ENCODE assay signal across 1 cellular context in the genomic region with DNA sequence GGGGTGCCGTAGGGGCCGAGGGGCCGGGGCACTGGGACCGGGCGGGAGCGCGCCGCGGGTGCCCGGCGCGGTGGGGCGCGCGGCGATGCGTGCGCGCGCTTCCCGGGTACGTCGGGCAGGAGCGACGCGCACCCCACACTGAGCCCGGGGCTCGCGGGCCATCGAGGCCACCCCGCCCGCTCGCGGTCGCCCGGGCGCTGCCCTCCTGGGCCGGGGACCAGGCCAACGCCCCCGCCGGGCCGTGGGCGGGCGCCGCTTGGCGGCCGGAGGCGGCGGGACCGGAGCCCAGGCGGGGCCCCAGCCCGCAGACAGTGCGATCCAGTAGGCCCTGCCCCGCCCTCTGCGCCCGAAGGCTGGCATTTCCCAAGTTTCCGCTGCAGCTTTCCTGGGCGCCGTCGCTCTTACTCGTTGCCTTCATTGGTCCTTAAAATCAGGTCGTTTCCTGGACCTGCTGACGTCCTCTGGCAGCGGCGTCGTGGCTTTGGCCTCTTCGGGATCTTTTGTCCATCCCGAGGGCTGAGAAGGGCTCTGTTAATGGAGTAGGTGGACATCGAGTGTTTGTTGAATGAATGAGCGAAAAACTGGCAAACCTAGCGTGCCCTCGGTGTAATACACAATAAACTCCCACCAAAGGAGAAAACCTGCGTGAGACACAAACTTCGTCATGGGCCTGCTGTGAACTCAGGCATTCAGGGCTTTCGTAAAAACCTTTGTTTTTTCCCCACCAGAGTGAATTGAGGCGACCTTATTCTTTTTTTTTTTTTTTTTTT.
TF ChIP-seq lines count a peak whose summit lies in the region.

No MANE protein-coding gene starts in this region.

TF ChIP-seq in HepG2, 621 proteins besides CTCF, POLR2A, EP300 and RAD21 (continued from another document and continues in another):
- TF ChIP-seq, protein P1, sequence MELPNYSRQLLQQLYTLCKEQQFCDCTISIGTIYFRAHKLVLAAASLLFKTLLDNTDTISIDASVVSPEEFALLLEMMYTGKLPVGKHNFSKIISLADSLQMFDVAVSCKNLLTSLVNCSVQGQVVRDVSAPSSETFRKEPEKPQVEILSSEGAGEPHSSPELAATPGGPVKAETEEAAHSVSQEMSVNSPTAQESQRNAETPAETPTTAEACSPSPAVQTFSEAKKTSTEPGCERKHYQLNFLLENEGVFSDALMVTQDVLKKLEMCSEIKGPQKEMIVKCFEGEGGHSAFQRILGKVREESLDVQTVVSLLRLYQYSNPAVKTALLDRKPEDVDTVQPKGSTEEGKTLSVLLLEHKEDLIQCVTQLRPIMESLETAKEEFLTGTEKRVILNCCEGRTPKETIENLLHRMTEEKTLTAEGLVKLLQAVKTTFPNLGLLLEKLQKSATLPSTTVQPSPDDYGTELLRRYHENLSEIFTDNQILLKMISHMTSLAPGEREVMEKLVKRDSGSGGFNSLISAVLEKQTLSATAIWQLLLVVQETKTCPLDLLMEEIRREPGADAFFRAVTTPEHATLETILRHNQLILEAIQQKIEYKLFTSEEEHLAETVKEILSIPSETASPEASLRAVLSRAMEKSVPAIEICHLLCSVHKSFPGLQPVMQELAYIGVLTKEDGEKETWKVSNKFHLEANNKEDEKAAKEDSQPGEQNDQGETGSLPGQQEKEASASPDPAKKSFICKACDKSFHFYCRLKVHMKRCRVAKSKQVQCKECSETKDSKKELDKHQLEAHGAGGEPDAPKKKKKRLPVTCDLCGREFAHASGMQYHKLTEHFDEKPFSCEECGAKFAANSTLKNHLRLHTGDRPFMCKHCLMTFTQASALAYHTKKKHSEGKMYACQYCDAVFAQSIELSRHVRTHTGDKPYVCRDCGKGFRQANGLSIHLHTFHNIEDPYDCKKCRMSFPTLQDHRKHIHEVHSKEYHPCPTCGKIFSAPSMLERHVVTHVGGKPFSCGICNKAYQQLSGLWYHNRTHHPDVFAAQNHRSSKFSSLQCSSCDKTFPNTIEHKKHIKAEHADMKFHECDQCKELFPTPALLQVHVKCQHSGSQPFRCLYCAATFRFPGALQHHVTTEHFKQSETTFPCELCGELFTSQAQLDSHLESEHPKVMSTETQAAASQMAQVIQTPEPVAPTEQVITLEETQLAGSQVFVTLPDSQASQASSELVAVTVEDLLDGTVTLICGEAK (IDR thresholded peaks at IDR 0.05): no peak
- TF ChIP-seq, protein P1 (CRISPR knock-in tag; IDR thresholded peaks at IDR 0.05): no peak
- TF ChIP-seq, protein P2, sequence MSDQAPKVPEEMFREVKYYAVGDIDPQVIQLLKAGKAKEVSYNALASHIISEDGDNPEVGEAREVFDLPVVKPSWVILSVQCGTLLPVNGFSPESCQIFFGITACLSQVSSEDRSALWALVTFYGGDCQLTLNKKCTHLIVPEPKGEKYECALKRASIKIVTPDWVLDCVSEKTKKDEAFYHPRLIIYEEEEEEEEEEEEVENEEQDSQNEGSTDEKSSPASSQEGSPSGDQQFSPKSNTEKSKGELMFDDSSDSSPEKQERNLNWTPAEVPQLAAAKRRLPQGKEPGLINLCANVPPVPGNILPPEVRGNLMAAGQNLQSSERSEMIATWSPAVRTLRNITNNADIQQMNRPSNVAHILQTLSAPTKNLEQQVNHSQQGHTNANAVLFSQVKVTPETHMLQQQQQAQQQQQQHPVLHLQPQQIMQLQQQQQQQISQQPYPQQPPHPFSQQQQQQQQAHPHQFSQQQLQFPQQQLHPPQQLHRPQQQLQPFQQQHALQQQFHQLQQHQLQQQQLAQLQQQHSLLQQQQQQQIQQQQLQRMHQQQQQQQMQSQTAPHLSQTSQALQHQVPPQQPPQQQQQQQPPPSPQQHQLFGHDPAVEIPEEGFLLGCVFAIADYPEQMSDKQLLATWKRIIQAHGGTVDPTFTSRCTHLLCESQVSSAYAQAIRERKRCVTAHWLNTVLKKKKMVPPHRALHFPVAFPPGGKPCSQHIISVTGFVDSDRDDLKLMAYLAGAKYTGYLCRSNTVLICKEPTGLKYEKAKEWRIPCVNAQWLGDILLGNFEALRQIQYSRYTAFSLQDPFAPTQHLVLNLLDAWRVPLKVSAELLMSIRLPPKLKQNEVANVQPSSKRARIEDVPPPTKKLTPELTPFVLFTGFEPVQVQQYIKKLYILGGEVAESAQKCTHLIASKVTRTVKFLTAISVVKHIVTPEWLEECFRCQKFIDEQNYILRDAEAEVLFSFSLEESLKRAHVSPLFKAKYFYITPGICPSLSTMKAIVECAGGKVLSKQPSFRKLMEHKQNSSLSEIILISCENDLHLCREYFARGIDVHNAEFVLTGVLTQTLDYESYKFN (CRISPR knock-in tag; conservative IDR thresholded peaks at IDR 0.05): no peak
- no peak for TF ChIP-seq HOXA5 (CRISPR knock-in tag; IDR thresholded peaks at IDR 0.05)
- TF ChIP-seq, protein P3, sequence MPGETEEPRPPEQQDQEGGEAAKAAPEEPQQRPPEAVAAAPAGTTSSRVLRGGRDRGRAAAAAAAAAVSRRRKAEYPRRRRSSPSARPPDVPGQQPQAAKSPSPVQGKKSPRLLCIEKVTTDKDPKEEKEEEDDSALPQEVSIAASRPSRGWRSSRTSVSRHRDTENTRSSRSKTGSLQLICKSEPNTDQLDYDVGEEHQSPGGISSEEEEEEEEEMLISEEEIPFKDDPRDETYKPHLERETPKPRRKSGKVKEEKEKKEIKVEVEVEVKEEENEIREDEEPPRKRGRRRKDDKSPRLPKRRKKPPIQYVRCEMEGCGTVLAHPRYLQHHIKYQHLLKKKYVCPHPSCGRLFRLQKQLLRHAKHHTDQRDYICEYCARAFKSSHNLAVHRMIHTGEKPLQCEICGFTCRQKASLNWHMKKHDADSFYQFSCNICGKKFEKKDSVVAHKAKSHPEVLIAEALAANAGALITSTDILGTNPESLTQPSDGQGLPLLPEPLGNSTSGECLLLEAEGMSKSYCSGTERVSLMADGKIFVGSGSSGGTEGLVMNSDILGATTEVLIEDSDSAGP (CRISPR knock-in tag; IDR thresholded peaks at IDR 0.05; ENCODE audit: borderline replicate concordance): no peak
- TF ChIP-seq HIVEP1 (CRISPR knock-in tag; IDR thresholded peaks at IDR 0.05): no peak
- no peak for TF ChIP-seq ZNF772 (CRISPR knock-in tag; IDR thresholded peaks at IDR 0.05)
- TF ChIP-seq TOE1 (CRISPR knock-in tag; IDR thresholded peaks at IDR 0.05): no peak
- no peak for TF ChIP-seq SP5 (CRISPR knock-in tag; IDR thresholded peaks at IDR 0.05; ENCODE audit: borderline replicate concordance, low read depth)
- TF ChIP-seq, protein P4, sequence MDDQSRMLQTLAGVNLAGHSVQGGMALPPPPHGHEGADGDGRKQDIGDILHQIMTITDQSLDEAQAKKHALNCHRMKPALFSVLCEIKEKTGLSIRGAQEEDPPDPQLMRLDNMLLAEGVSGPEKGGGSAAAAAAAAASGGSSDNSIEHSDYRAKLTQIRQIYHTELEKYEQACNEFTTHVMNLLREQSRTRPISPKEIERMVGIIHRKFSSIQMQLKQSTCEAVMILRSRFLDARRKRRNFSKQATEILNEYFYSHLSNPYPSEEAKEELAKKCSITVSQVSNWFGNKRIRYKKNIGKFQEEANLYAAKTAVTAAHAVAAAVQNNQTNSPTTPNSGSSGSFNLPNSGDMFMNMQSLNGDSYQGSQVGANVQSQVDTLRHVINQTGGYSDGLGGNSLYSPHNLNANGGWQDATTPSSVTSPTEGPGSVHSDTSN (CRISPR knock-in tag; IDR thresholded peaks at IDR 0.05; ENCODE audit: borderline replicate concordance): no peak
- TF ChIP-seq, protein P5, sequence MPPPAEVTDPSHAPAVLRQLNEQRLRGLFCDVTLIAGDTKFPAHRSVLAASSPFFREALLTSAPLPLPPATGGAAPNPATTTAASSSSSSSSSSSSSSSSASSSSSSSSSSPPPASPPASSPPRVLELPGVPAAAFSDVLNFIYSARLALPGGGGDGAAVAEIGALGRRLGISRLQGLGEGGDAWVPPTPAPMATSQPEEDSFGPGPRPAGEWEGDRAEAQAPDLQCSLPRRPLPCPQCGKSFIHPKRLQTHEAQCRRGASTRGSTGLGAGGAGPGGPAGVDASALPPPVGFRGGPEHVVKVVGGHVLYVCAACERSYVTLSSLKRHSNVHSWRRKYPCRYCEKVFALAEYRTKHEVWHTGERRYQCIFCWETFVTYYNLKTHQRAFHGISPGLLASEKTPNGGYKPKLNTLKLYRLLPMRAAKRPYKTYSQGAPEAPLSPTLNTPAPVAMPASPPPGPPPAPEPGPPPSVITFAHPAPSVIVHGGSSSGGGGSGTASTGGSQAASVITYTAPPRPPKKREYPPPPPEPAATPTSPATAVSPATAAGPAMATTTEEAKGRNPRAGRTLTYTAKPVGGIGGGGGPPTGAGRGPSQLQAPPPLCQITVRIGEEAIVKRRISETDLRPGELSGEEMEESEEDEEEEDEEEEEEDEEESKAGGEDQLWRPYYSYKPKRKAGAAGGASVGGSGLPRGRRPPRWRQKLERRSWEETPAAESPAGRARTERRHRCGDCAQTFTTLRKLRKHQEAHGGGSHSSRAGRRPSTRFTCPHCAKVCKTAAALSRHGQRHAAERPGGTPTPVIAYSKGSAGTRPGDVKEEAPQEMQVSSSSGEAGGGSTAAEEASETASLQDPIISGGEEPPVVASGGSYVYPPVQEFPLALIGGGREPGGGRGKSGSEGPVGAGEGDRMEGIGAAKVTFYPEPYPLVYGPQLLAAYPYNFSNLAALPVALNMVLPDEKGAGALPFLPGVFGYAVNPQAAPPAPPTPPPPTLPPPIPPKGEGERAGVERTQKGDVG (CRISPR knock-in tag; IDR thresholded peaks at IDR 0.05; ENCODE audit: borderline replicate concordance): no peak
- TF ChIP-seq, protein P6, sequence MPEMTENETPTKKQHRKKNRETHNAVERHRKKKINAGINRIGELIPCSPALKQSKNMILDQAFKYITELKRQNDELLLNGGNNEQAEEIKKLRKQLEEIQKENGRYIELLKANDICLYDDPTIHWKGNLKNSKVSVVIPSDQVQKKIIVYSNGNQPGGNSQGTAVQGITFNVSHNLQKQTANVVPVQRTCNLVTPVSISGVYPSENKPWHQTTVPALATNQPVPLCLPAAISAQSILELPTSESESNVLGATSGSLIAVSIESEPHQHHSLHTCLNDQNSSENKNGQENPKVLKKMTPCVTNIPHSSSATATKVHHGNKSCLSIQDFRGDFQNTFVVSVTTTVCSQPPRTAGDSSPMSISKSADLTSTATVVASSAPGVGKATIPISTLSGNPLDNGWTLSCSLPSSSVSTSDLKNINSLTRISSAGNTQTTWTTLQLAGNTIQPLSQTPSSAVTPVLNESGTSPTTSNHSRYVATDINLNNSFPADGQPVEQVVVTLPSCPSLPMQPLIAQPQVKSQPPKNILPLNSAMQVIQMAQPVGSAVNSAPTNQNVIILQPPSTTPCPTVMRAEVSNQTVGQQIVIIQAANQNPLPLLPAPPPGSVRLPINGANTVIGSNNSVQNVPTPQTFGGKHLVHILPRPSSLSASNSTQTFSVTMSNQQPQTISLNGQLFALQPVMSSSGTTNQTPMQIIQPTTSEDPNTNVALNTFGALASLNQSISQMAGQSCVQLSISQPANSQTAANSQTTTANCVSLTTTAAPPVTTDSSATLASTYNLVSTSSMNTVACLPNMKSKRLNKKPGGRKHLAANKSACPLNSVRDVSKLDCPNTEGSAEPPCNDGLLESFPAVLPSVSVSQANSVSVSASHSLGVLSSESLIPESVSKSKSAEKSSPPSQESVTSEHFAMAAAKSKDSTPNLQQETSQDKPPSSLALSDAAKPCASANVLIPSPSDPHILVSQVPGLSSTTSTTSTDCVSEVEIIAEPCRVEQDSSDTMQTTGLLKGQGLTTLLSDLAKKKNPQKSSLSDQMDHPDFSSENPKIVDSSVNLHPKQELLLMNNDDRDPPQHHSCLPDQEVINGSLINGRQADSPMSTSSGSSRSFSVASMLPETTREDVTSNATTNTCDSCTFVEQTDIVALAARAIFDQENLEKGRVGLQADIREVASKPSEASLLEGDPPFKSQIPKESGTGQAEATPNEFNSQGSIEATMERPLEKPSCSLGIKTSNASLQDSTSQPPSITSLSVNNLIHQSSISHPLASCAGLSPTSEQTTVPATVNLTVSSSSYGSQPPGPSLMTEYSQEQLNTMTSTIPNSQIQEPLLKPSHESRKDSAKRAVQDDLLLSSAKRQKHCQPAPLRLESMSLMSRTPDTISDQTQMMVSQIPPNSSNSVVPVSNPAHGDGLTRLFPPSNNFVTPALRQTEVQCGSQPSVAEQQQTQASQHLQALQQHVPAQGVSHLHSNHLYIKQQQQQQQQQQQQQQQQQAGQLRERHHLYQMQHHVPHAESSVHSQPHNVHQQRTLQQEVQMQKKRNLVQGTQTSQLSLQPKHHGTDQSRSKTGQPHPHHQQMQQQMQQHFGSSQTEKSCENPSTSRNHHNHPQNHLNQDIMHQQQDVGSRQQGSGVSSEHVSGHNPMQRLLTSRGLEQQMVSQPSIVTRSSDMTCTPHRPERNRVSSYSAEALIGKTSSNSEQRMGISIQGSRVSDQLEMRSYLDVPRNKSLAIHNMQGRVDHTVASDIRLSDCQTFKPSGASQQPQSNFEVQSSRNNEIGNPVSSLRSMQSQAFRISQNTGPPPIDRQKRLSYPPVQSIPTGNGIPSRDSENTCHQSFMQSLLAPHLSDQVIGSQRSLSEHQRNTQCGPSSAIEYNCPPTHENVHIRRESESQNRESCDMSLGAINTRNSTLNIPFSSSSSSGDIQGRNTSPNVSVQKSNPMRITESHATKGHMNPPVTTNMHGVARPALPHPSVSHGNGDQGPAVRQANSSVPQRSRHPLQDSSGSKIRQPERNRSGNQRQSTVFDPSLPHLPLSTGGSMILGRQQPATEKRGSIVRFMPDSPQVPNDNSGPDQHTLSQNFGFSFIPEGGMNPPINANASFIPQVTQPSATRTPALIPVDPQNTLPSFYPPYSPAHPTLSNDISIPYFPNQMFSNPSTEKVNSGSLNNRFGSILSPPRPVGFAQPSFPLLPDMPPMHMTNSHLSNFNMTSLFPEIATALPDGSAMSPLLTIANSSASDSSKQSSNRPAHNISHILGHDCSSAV (CRISPR knock-in tag; IDR thresholded peaks at IDR 0.05; ENCODE audit: borderline replicate concordance): no peak
- no peak for TF ChIP-seq ZNF709 (CRISPR knock-in tag; IDR thresholded peaks at IDR 0.05)
